Comparison of ENCODE assay signal across 9 cellular contexts in the genomic region with DNA sequence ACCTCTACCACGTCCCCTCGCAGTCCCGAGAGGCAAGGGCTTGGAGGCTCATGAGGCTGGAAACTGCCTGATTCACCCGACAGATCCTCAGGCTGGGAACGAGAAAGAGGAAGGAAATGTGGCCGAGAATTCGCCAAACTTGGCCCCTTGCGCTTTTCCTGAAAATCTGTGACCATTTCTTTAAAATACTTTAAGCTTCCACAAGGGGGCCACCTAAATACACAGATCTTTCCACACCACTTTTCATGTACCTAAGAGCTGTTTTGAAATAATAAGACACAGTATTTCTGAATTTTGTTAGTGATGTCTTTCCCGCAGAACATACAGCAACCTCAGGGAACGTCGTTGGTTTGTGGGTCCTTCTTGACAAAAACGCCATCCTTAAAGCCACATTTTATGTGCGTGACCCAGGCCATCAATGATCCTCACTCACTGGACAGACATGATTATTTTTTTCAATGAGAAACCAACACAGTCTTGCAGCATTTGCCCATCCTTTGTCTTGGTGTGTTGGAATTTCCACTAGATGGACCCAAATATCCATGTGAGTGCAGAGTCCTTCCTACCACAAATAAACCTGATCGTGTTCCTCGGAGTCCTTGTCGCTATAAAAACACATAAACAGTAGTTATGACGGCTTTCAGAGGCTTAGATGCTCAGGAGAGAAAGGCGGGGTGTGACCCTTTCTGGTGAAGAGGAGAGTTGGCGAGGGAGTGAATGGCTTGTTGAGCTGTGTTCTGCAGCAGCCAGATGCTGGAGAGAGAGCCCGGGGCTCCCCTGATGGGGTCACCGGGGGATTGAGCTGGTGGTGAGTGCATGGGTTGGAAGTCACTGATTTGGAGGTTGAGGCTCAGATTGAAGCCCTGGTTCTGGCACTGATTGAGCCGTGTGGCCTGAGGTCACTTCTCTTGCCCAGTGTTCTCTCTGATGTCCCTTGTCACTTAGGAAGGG. TPM values are rescaled to one million over a fixed set of nuclear protein-coding genes. Genes with fewer than 3 reads are reported as not detected.
DNase-seq lines count a peak whose midpoint lies in the region; ATAC-seq and TF ChIP-seq lines count a peak whose summit lies in the region.
"Had no signal": no experiment of that assay in that cellular context is flagged by ENCODE, and none has a peak within 500 bp of the region (broad histone marks: within the 10 kb centered on the region; RNA-seq: fewer than 3 reads in every experiment).

No MANE protein-coding gene starts in this region.

- peaks cover 46% of the 10 kb centered on the region for H3K27me3 Mint-ChIP-seq in progenitor cell of endocrine pancreas

- no peaks in the 10 kb centered on the region for H3K36me3 Mint-ChIP-seq in progenitor cell of endocrine pancreas (ENCODE audit: insufficient read depth)
- H3K36me3 Mint-ChIP-seq: activated naive CD8-positive, alpha-beta T cell treated with anti-CD3 and anti-CD28 coated beads, Interleukin-2, amount 10 ng/mL, durations not matched to agents 7 days and 5 days had no signal

- peak overlapping the region; percentile 2 for H3K4me3 Mint-ChIP-seq in progenitor cell of endocrine pancreas (ENCODE audit: low read depth)
- H3K4me3 Mint-ChIP-seq: activated naive CD8-positive, alpha-beta T cell treated with anti-CD3 and anti-CD28 coated beads, Interleukin-2, amount 10 ng/mL, durations not matched to agents 7 days and 5 days had no signal

- H3K9me3 Mint-ChIP-seq in progenitor cell of endocrine pancreas (ENCODE audit: low read depth) = no peaks in the 10 kb centered on the region
- H3K9me3 Mint-ChIP-seq: activated naive CD8-positive, alpha-beta T cell treated with anti-CD3 and anti-CD28 coated beads, Interleukin-2, amount 10 ng/mL, durations not matched to agents 7 days and 5 days had no signal

- TF ChIP-seq CTCF in LNCaP clone FGC (IDR thresholded peaks at IDR 0.05; ENCODE audit: control insufficient read depth, extremely low read depth, insufficient read depth) (peak; percentile 42), progenitor cell of endocrine pancreas (IDR thresholded peaks at IDR 0.05; ENCODE audit: unreplicated experiment) (peak; percentile 72)

- peaks cover 4% of the 10 kb centered on the region for H3K4me1 Mint-ChIP-seq in progenitor cell of endocrine pancreas (ENCODE audit: low read depth)

- H3K27ac Mint-ChIP-seq in progenitor cell of endocrine pancreas = no peak overlapping the region
- H3K27ac Mint-ChIP-seq: activated naive CD8-positive, alpha-beta T cell treated with anti-CD3 and anti-CD28 coated beads, Interleukin-2, amount 10 ng/mL, durations not matched to agents 7 days and 5 days had no signal

- in situ Hi-C loops in SK-MEL-5 (cut with HindIII; ENCODE audit: low pct_unique_long_range_greater_than_20kb, low sequenced_read_pairs) = no loop called here

- DNase-seq in DMS79 treated with DMSO at 0.1 percent for 48 hours (lab: John Stamatoyannopoulos, UW) = peak; percentile 59
- no peak for DNase-seq in DMS79 (lab: John Stamatoyannopoulos, UW)
- DNase-seq in LNCaP clone FGC (ENCODE audit: low read depth) = peak; percentile 15
- DNase-seq in SK-MEL-5 (ENCODE audit: low read depth, low spot score) = peak; percentile 70
- DNase-seq in fibroblast of peridontal ligament (ENCODE audit: extremely low read depth) = peak; percentile 46
- no peak for DNase-seq in progenitor cell of endocrine pancreas (ENCODE audit: low spot score, unreplicated experiment)
- no peak for DNase-seq in COLO668 (lab: John Stamatoyannopoulos, UW; ENCODE audit: unreplicated experiment)
- DNase-seq: activated naive CD8-positive, alpha-beta T cell treated with anti-CD3 and anti-CD28 coated beads, Interleukin-2, amount 10 ng/mL, durations not matched to agents 7 days and 5 days had no signal

- H3K4me3 ChIP-seq in LNCaP clone FGC (ENCODE audit: low read depth, low read length) = no peak overlapping the region

- ATAC-seq in GM21515 (IDR thresholded peaks at IDR 0.05; ENCODE audit: unreplicated experiment) = no peak

RNA-seq across cellular contexts. Expression of gene DCDC2C, which starts 25.0 kb away (rescaled TPM):
- not detected in 2 replicates for total RNA-seq in SK-MEL-5 (2014; rRNA removed; shearing (Covaris generic))
- 0.39 TPM in 1 of 2 replicates, not detected in the other for polyA plus RNA-seq in SK-MEL-5 (2015; cell fraction: cytosol; rRNA removed)
- not detected in 2 replicates for polyA plus RNA-seq in SK-MEL-5 (2015; cell fraction: nucleus; rRNA removed)
- not detected in 2 replicates for total RNA-seq in progenitor cell of endocrine pancreas
- total RNA-seq: activated naive CD8-positive, alpha-beta T cell treated with anti-CD3 and anti-CD28 coated beads, Interleukin-2, amount 10 ng/mL, durations not matched to agents 7 days and 5 days had no signal

Comparison
In these comparisons a context has a peak if more than half of its experiments do, and no peak if none do; other contexts are left out.
1. DNase-seq: peak in DMS79 treated with DMSO at 0.1 percent for 48 hours (single experiment), LNCaP clone FGC (single experiment), SK-MEL-5 (single experiment) and fibroblast of peridontal ligament (single experiment); none in DMS79 (single experiment), progenitor cell of endocrine pancreas (single experiment) and COLO668 (single experiment).